ENCODE assay signal across 26 cellular contexts in genomic region chr2:236700703-236701102, GRCh38.
DNase-seq lines count a peak whose midpoint lies in the region; ATAC-seq, FAIRE-seq and TF ChIP-seq lines count a peak whose summit lies in the region.
"Had no signal": no experiment of that assay in that cellular context is flagged by ENCODE, and none has a peak within 500 bp of the region (broad histone marks: within the 10 kb centered on the region; RNA-seq: fewer than 3 reads in every experiment).

No MANE protein-coding gene starts in this region.

- H4K20me1 ChIP-seq in MM.1S (ENCODE audit: insufficient read depth, low read length): no peaks in the 10 kb centered on the region
- H4K20me1 ChIP-seq: BLaER1 treated with 17β-estradiol and CSF1 and Interleukin-3, amounts not matched to agents 10 nM and 100 nM had no signal

- H3K4me3 ChIP-seq in MM.1S (ENCODE audit: low read length): no peak overlapping the region
- H3K4me3 ChIP-seq in coronary artery: no peak overlapping the region
- no peak overlapping the region for H3K4me3 ChIP-seq in heart left ventricle
- H3K4me3 ChIP-seq: A549; BLaER1 treated with 17β-estradiol and CSF1 and Interleukin-3, amounts not matched to agents 10 nM and 100 nM; GM12878; GM23338; HAP-1 had no signal

- 94 to 98% (median 97%) methylated on average over 4 of the region's 4 CpGs for WGBS in heart left ventricle, 4 donors

- H3K4me1 ChIP-seq in MM.1S (ENCODE audit: low read length): no peaks in the 10 kb centered on the region
- H3K4me1 ChIP-seq in heart left ventricle: peaks cover 0 to 9% (median 0%) of the 10 kb centered on the region in 12 donors
- H3K4me1 ChIP-seq: A549, BE2C, HAP-1 had no signal

- FAIRE-seq in HTR-8/SVneo (lab: Jason Lieb, UNC): no peak
- FAIRE-seq: A549, D721Med, GM12878, H54 had no signal

- peaks cover 20% of the 10 kb centered on the region for H3K4me1 Mint-ChIP-seq in neural crest cell
- H3K4me1 Mint-ChIP-seq in activated T-cell treated with anti-CD3 and anti-CD28 coated beads, Interleukin-2, amount 50 U/mL, for 24 hours (ENCODE audit: low read depth): no peaks in the 10 kb centered on the region
- H3K4me1 Mint-ChIP-seq: CD8-positive, alpha-beta memory T cell had no signal

- no peaks in the 10 kb centered on the region for H3K79me2 ChIP-seq in MM.1S (ENCODE audit: low read length)

- no peaks in the 10 kb centered on the region for H3K27me3 Mint-ChIP-seq in neural crest cell (ENCODE audit: low read depth)
- peaks cover 3% of the 10 kb centered on the region for H3K27me3 Mint-ChIP-seq in activated T-cell treated with anti-CD3 and anti-CD28 coated beads, Interleukin-2, amount 50 U/mL, for 24 hours
- H3K27me3 Mint-ChIP-seq: CD4-positive, alpha-beta T cell had no signal

- H3K9me3 Mint-ChIP-seq in neural crest cell: no peaks in the 10 kb centered on the region
- no peaks in the 10 kb centered on the region for H3K9me3 Mint-ChIP-seq in activated T-cell treated with anti-CD3 and anti-CD28 coated beads, Interleukin-2, amount 50 U/mL, for 24 hours
- H3K9me3 Mint-ChIP-seq: CD4-positive, alpha-beta T cell; CD8-positive, alpha-beta memory T cell; GM23338; HFFc6 had no signal

- no peaks in the 10 kb centered on the region for H3F3A ChIP-seq in MM.1S (ENCODE audit: insufficient read depth, low read length)

- DNase-seq in MM.1S: peak; percentile 30
- DNase-seq in coronary artery (ENCODE audit: low spot score): peak; percentile 47
- no peak for DNase-seq in neural crest cell (ENCODE audit: low read depth, low spot score)
- no peak for DNase-seq in activated effector memory CD4-positive, alpha-beta T cell treated with anti-CD3 and anti-CD28 coated beads, Interleukin-2, amount 50 U/mL, for 16 hours
- DNase-seq in activated T-cell treated with anti-CD3 and anti-CD28 coated beads, Interleukin-2, amount 50 U/mL, for 24 hours: no peak
- DNase-seq in heart left ventricle: no peak
- no peak for DNase-seq in HTR-8/SVneo (ENCODE audit: insufficient read length, low spot score)
- DNase-seq: 8988T; ACHN; AML-193; BE2C; CD4-positive, alpha-beta T cell; CD8-positive, alpha-beta memory T cell; DMS 273 treated with DMSO at 0.1 percent for 48 hours; DMS79; EL; GDM1; HFFc6 had no signal

- intact Hi-C loops in heart left ventricle (cut with DNase I): no loop called here

- no peak overlapping the region for H3K4me3 Mint-ChIP-seq in neural crest cell
- H3K4me3 Mint-ChIP-seq in activated T-cell treated with anti-CD3 and anti-CD28 coated beads, Interleukin-2, amount 50 U/mL, for 24 hours: no peak overlapping the region
- H3K4me3 Mint-ChIP-seq: CD14-positive monocyte; CD4-positive, alpha-beta T cell; CD8-positive, alpha-beta memory T cell; GM23338; HFFc6 had no signal

- no peaks in the 10 kb centered on the region for H3K36me3 ChIP-seq in MM.1S (replicated peaks; ENCODE audit: insufficient read depth, low read length)
- no peaks in the 10 kb centered on the region for H3K36me3 ChIP-seq in heart left ventricle
- H3K36me3 ChIP-seq: BE2C; BLaER1 treated with 17β-estradiol and CSF1 and Interleukin-3, amounts not matched to agents 10 nM and 100 nM; HAP-1 had no signal

- H3K27me3 ChIP-seq in MM.1S (replicated peaks; ENCODE audit: insufficient read depth, low read length): no peaks in the 10 kb centered on the region
- no peaks in the 10 kb centered on the region for H3K27me3 ChIP-seq in heart left ventricle
- H3K27me3 ChIP-seq: BLaER1 treated with 17β-estradiol and CSF1 and Interleukin-3, amounts not matched to agents 10 nM and 100 nM had no signal

- H3K27ac Mint-ChIP-seq in neural crest cell (ENCODE audit: unreplicated experiment): peak overlapping the region; percentile 51
- H3K27ac Mint-ChIP-seq in activated T-cell treated with anti-CD3 and anti-CD28 coated beads, Interleukin-2, amount 50 U/mL, for 24 hours: no peak overlapping the region
- H3K27ac Mint-ChIP-seq: CD4-positive, alpha-beta T cell; CD8-positive, alpha-beta memory T cell; GM23338; HFFc6 had no signal

- no peak overlapping the region for H3K27ac ChIP-seq in MM.1S (ENCODE audit: low read length)
- no peak overlapping the region for H3K27ac ChIP-seq in coronary artery
- no peak overlapping the region for H3K27ac ChIP-seq in heart left ventricle
- H3K27ac ChIP-seq: A549; BLaER1 treated with 17β-estradiol and CSF1 and Interleukin-3, amounts not matched to agents 10 nM and 100 nM had no signal

- H3K9me2 ChIP-seq in MM.1S (replicated peaks; ENCODE audit: insufficient read depth, low read length): no peaks in the 10 kb centered on the region

- H3K9ac ChIP-seq in MM.1S (ENCODE audit: low read length): no peak overlapping the region
- H3K9ac ChIP-seq: BLaER1 treated with 17β-estradiol and CSF1 and Interleukin-3, amounts not matched to agents 10 nM and 100 nM had no signal

- TF ChIP-seq CTCF in MM.1S (IDR thresholded peaks at IDR 0.05; ENCODE audit: low read length) (no peak), coronary artery (IDR thresholded peaks at IDR 0.05) (no peak), neural crest cell (conservative IDR thresholded peaks at IDR 0.05) (no peak), heart left ventricle (IDR thresholded peaks at IDR 0.05) (no peak)

- H2AFZ ChIP-seq in MM.1S (ENCODE audit: low read length): no peak overlapping the region
- H2AFZ ChIP-seq: GM23338 had no signal

- TF ChIP-seq POLR2A in heart left ventricle (IDR thresholded peaks at IDR 0.05): no peak

- no peaks in the 10 kb centered on the region for H3K36me3 Mint-ChIP-seq in neural crest cell (ENCODE audit: low read depth)
- no peaks in the 10 kb centered on the region for H3K36me3 Mint-ChIP-seq in activated T-cell treated with anti-CD3 and anti-CD28 coated beads, Interleukin-2, amount 50 U/mL, for 24 hours (ENCODE audit: low read depth)
- H3K36me3 Mint-ChIP-seq: CD14-positive monocyte; CD8-positive, alpha-beta memory T cell had no signal

- ATAC-seq in heart left ventricle: no peak
- ATAC-seq: A549, GM12878, GM23338 had no signal

- H3K9me3 ChIP-seq in MM.1S (replicated peaks; ENCODE audit: insufficient read depth, low read length): no peaks in the 10 kb centered on the region
- no peaks in the 10 kb centered on the region for H3K9me3 ChIP-seq in heart left ventricle
- H3K9me3 ChIP-seq: A549; BE2C; BLaER1 treated with 17β-estradiol and CSF1 and Interleukin-3, amounts not matched to agents 10 nM and 100 nM; HAP-1 had no signal

- no peak overlapping the region for H3K4me2 ChIP-seq in MM.1S (ENCODE audit: low read depth, low read length)
- H3K4me2 ChIP-seq: A549; BLaER1 treated with 17β-estradiol and CSF1 and Interleukin-3, amounts not matched to agents 10 nM and 100 nM; GM23338 had no signal

Comparison
In these comparisons a context has a peak if more than half of its experiments do, and no peak if none do; other contexts are left out.
1. DNase-seq: peak in MM.1S (single experiment) and coronary artery (single experiment); none in neural crest cell (single experiment), activated effector memory CD4-positive, alpha-beta T cell treated with anti-CD3 and anti-CD28 coated beads, Interleukin-2, amount 50 U/mL, for 16 hours (single experiment), activated T-cell treated with anti-CD3 and anti-CD28 coated beads, Interleukin-2, amount 50 U/mL, for 24 hours (single experiment), heart left ventricle (0 of 5) and HTR-8/SVneo (single experiment).